ENCODE assay signal across 1 cellular context in the genomic region with DNA sequence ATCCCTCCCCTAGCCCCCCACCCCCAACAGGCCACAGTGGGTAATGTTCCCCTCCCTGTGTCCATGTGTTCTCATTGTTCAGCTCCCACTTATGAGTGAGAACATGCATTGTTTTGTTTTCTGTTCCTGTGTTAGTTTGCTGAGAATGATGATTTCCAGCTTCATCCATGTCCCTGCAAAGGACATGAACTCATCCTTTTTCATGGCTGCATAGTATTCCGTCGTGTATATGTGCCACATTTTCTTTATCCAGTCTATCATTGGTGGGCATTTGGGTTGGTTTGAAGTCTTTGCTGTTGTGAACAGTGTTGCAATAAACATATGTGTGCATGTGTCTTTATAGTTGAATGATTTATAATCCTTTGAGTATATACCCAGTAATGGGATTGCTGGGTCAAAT. TPM values are rescaled to one million over a fixed set of nuclear protein-coding genes. Genes with fewer than 3 reads are reported as not detected.
"Had no signal": no experiment of that assay in that cellular context is flagged by ENCODE, and none has a peak within 500 bp of the region (broad histone marks: within the 10 kb centered on the region; RNA-seq: fewer than 3 reads in every experiment).

No MANE protein-coding gene starts in this region.

RNA-seq across cellular contexts. Expression of a gene that starts 38.5 kb away (rescaled TPM):
- total RNA-seq: GM12878 had no signal
